ENCODE assay signal across 18 cellular contexts in genomic region chrX:129956145-129956544, GRCh38. TPM values are rescaled to one million over a fixed set of nuclear protein-coding genes. Genes with fewer than 3 reads are reported as not detected.
DNase-seq lines count a peak whose midpoint lies in the region; ATAC-seq and TF ChIP-seq lines count a peak whose summit lies in the region.
"Had no signal": no experiment of that assay in that cellular context is flagged by ENCODE, and none has a peak within 500 bp of the region (broad histone marks: within the 10 kb centered on the region; RNA-seq: fewer than 3 reads in every experiment).

No MANE protein-coding gene starts in this region.

- ATAC-seq in activated CD8-positive, alpha-beta T cell treated with anti-CD3 and anti-CD28 coated beads, Interleukin-2, amount 10 ng/mL, durations not matched to agents 7 days and 5 days: no peak
- ATAC-seq in activated CD8-positive, alpha-beta T cell treated with anti-CD3 and anti-CD28 coated beads for 36 hours: no peak
- no peak for ATAC-seq in GM23338
- ATAC-seq in right lobe of liver: no peak
- ATAC-seq: activated T-cell treated with anti-CD3 and anti-CD28 coated beads, Interleukin-2, amount 50 U/mL, for 4 hours; Right ventricle myocardium inferior had no signal

- no peaks in the 10 kb centered on the region for H3K79me2 ChIP-seq in GM23338 (replicated peaks; ENCODE audit: insufficient read depth)
- H3K79me2 ChIP-seq: parathyroid adenoma had no signal

- H3F3A ChIP-seq in GM23338 (replicated peaks; ENCODE audit: low read depth): no peaks in the 10 kb centered on the region

- H3K27ac Mint-ChIP-seq in activated CD8-positive, alpha-beta T cell treated with anti-CD3 and anti-CD28 coated beads, Interleukin-2, amount 10 ng/mL, durations not matched to agents 7 days and 5 days: no peak overlapping the region
- no peak overlapping the region for H3K27ac Mint-ChIP-seq in activated CD8-positive, alpha-beta T cell treated with anti-CD3 and anti-CD28 coated beads for 36 hours
- H3K27ac Mint-ChIP-seq in GM23338 (no peak overlapping the region), brain (no peak overlapping the region), nephron progenitor cell (no peak overlapping the region)

- no peak overlapping the region for H3K27ac ChIP-seq in GM23338 (ENCODE audit: low read depth)
- no peak overlapping the region for H3K27ac ChIP-seq in right lobe of liver
- H3K27ac ChIP-seq: parathyroid adenoma had no signal

- in situ Hi-C loops in G401 (cut with HindIII; ENCODE audit: low sequenced_read_pairs): no loop called here

- no peaks in the 10 kb centered on the region for H3K9me3 ChIP-seq in right lobe of liver

- peaks cover 92% of the 10 kb centered on the region for H3K27me3 ChIP-seq in GM23338 (ENCODE audit: insufficient read depth)
- no peaks in the 10 kb centered on the region for H3K27me3 ChIP-seq in right lobe of liver

- H3K9me2 ChIP-seq in GM23338 (ENCODE audit: insufficient read depth): no peaks in the 10 kb centered on the region

- no peak overlapping the region for H2AFZ ChIP-seq in GM23338
- H2AFZ ChIP-seq: parathyroid adenoma had no signal

- H3K36me3 ChIP-seq in GM23338 (ENCODE audit: insufficient read depth) (no peaks in the 10 kb centered on the region), right lobe of liver (no peaks in the 10 kb centered on the region)

- DNase-seq in activated CD8-positive, alpha-beta T cell treated with anti-CD3 and anti-CD28 coated beads, Interleukin-2, amount 10 ng/mL, durations not matched to agents 7 days and 5 days: no peak
- no peak for DNase-seq in activated CD8-positive, alpha-beta T cell treated with anti-CD3 and anti-CD28 coated beads for 36 hours
- DNase-seq in GM23338 (ENCODE audit: low spot score) (no peak), nephron progenitor cell (no peak), G401 (ENCODE audit: low spot score) (no peak), right lobe of liver (no peak), NCI-H226 (no peak)
- DNase-seq: activated CD4-positive, CD25-positive, alpha-beta regulatory T cell treated with anti-CD3 and anti-CD28 coated beads, Interleukin-2, amount 50 U/mL, for 72 hours; activated T-cell treated with anti-CD3 and anti-CD28 coated beads, Interleukin-2, amount 50 U/mL, for 4 hours; erythroblast; Karpas-422; midbrain; NCI-H1417; small intestine; stimulated activated naive CD4-positive, alpha-beta T cell had no signal

- H3K4me2 ChIP-seq in GM23338: peak overlapping the region; percentile 73

- no peak for TF ChIP-seq CTCF in activated CD8-positive, alpha-beta T cell treated with anti-CD3 and anti-CD28 coated beads for 36 hours (IDR thresholded peaks at IDR 0.05)
- TF ChIP-seq CTCF in GM23338 (conservative IDR thresholded peaks at IDR 0.05; ENCODE audit: low read depth in 2 of 2): no peak
- TF ChIP-seq CTCF in brain (conservative IDR thresholded peaks at IDR 0.05): no peak
- no peak for TF ChIP-seq CTCF in nephron progenitor cell (IDR thresholded peaks at IDR 0.05)
- no peak for TF ChIP-seq CTCF in right lobe of liver (IDR thresholded peaks at IDR 0.05)

- peaks cover 5% of the 10 kb centered on the region for H3K27me3 Mint-ChIP-seq in activated CD8-positive, alpha-beta T cell treated with anti-CD3 and anti-CD28 coated beads, Interleukin-2, amount 10 ng/mL, durations not matched to agents 7 days and 5 days (ENCODE audit: low read depth)
- no peaks in the 10 kb centered on the region for H3K27me3 Mint-ChIP-seq in activated CD8-positive, alpha-beta T cell treated with anti-CD3 and anti-CD28 coated beads for 36 hours
- H3K27me3 Mint-ChIP-seq in GM23338 (ENCODE audit: insufficient read depth, low read depth, poor library complexity): peaks cover 88% of the 10 kb centered on the region
- peaks cover 43% of the 10 kb centered on the region for H3K27me3 Mint-ChIP-seq in brain
- H3K27me3 Mint-ChIP-seq in nephron progenitor cell (ENCODE audit: low read depth, poor library complexity): peaks cover 13% of the 10 kb centered on the region

- POLR2A ChIA-PET in activated CD8-positive, alpha-beta T cell treated with anti-CD3 and anti-CD28 coated beads, Interleukin-2, amount 10 ng/mL, durations not matched to agents 7 days and 5 days (lab: Charles Lee): interaction anchor here (0.5 kb wide), 1 partner anchor 62 kb away, joined by 3 read pairs; no protein-coding TSS in a partner anchor
- POLR2A ChIA-PET in activated CD8-positive, alpha-beta T cell treated with anti-CD3 and anti-CD28 coated beads for 36 hours (lab: Charles Lee): no interaction called here

- no peaks in the 10 kb centered on the region for H3K9me3 Mint-ChIP-seq in activated CD8-positive, alpha-beta T cell treated with anti-CD3 and anti-CD28 coated beads, Interleukin-2, amount 10 ng/mL, durations not matched to agents 7 days and 5 days (ENCODE audit: insufficient read depth)
- no peaks in the 10 kb centered on the region for H3K9me3 Mint-ChIP-seq in activated CD8-positive, alpha-beta T cell treated with anti-CD3 and anti-CD28 coated beads for 36 hours
- H3K9me3 Mint-ChIP-seq in GM23338: no peaks in the 10 kb centered on the region
- peaks cover 0 to 19% (median 0%) of the 10 kb centered on the region in 5 experiments for H3K9me3 Mint-ChIP-seq in brain
- peaks cover 49% of the 10 kb centered on the region for H3K9me3 Mint-ChIP-seq in nephron progenitor cell
- H3K9me3 Mint-ChIP-seq: activated T-cell treated with anti-CD3 and anti-CD28 coated beads, Interleukin-2, amount 50 U/mL, for 4 hours had no signal

- CTCF ChIA-PET in activated CD8-positive, alpha-beta T cell treated with anti-CD3 and anti-CD28 coated beads, Interleukin-2, amount 10 ng/mL, durations not matched to agents 7 days and 5 days (lab: Charles Lee): interaction anchor here (1.0 kb wide), 1 partner anchor 24 kb away, joined by 4 read pairs; no protein-coding TSS in a partner anchor
- CTCF ChIA-PET in activated CD8-positive, alpha-beta T cell treated with anti-CD3 and anti-CD28 coated beads for 36 hours (lab: Charles Lee): interaction anchor here (1.7 kb wide), 1 partner anchor 104 kb away, joined by 5 read pairs; no protein-coding TSS in a partner anchor

- 68% methylated on average over 8 of the region's 10 CpGs for WGBS in right lobe of liver (ENCODE audit: insufficient coverage, low coverage, low lambda C conversion rate, missing lambda C conversion rate)

- no peak for TF ChIP-seq POLR2A in right lobe of liver (IDR thresholded peaks at IDR 0.05)

- H3K4me3 Mint-ChIP-seq in activated CD8-positive, alpha-beta T cell treated with anti-CD3 and anti-CD28 coated beads, Interleukin-2, amount 10 ng/mL, durations not matched to agents 7 days and 5 days: peak overlapping the region; percentile 2
- no peak overlapping the region for H3K4me3 Mint-ChIP-seq in activated CD8-positive, alpha-beta T cell treated with anti-CD3 and anti-CD28 coated beads for 36 hours
- H3K4me3 Mint-ChIP-seq in GM23338 (peak overlapping the region; percentile 72), brain (peak overlapping the region; percentile 37 to 68 (median 63)), nephron progenitor cell (peak overlapping the region; percentile 73)

- no peaks in the 10 kb centered on the region for H4K20me1 ChIP-seq in GM23338 (replicated peaks; ENCODE audit: insufficient read depth)

- intact Hi-C loops in activated CD8-positive, alpha-beta T cell treated with anti-CD3 and anti-CD28 coated beads for 36 hours (cut with micrococcal nuclease): no loop called here
- intact Hi-C loops in right lobe of liver (cut with DNase I): no loop called here

- H3K4me1 ChIP-seq in GM23338 (ENCODE audit: insufficient read depth) (peaks cover 16% of the 10 kb centered on the region), right lobe of liver (no peaks in the 10 kb centered on the region)

- peaks cover 30% of the 10 kb centered on the region for H3K4me1 Mint-ChIP-seq in activated CD8-positive, alpha-beta T cell treated with anti-CD3 and anti-CD28 coated beads, Interleukin-2, amount 10 ng/mL, durations not matched to agents 7 days and 5 days (ENCODE audit: low read depth)
- peaks cover 13% of the 10 kb centered on the region for H3K4me1 Mint-ChIP-seq in activated CD8-positive, alpha-beta T cell treated with anti-CD3 and anti-CD28 coated beads for 36 hours (ENCODE audit: low read depth)
- peaks cover 32% of the 10 kb centered on the region for H3K4me1 Mint-ChIP-seq in GM23338
- H3K4me1 Mint-ChIP-seq in brain: peaks cover 41% of the 10 kb centered on the region
- H3K4me1 Mint-ChIP-seq in nephron progenitor cell: peaks cover 73% of the 10 kb centered on the region

- H3K4me3 ChIP-seq in GM23338: peak overlapping the region; percentile 56
- H3K4me3 ChIP-seq in right lobe of liver: no peak overlapping the region

- H3K36me3 Mint-ChIP-seq in activated CD8-positive, alpha-beta T cell treated with anti-CD3 and anti-CD28 coated beads, Interleukin-2, amount 10 ng/mL, durations not matched to agents 7 days and 5 days (ENCODE audit: low read depth): peaks cover 2% of the 10 kb centered on the region
- H3K36me3 Mint-ChIP-seq in activated CD8-positive, alpha-beta T cell treated with anti-CD3 and anti-CD28 coated beads for 36 hours (ENCODE audit: low read depth): no peaks in the 10 kb centered on the region
- H3K36me3 Mint-ChIP-seq in GM23338 (ENCODE audit: low read depth) (no peaks in the 10 kb centered on the region), brain (no peaks in the 10 kb centered on the region), nephron progenitor cell (ENCODE audit: low read depth) (peaks cover 4% of the 10 kb centered on the region)

TF ChIP-seq in GM23338, 12 proteins besides CTCF, POLR2A, EP300 and RAD21:
- TF ChIP-seq EZH2phosphoT487 (IDR thresholded peaks at IDR 0.05; ENCODE audit: unreplicated experiment): no peak
TF ChIP-seq in GM23338: peak in this region for 0.

RNA-seq across cellular contexts. Expression of gene BCORL1, which starts 26.3 kb away (rescaled TPM):
- 10 to 100 TPM in 1 of 2 experiments, 1 to 10 TPM in 1; 9.7 to 10.9 TPM for total RNA-seq in activated CD8-positive, alpha-beta T cell treated with anti-CD3 and anti-CD28 coated beads, Interleukin-2, amount 10 ng/mL, durations not matched to agents 7 days and 5 days
- 1 to 10 TPM; 7.1 to 9.9 TPM for total RNA-seq in activated CD8-positive, alpha-beta T cell treated with anti-CD3 and anti-CD28 coated beads for 36 hours
- total RNA-seq in GM23338 (2014; rRNA removed; shearing (Covaris generic)): 2.2 and 2.6 TPM in 2 replicates
- polyA plus RNA-seq in GM23338 (2016; fragmentation: Nextera tagmentation; extraction: Ambion mirVana): 2.3 and 2.7 TPM in 2 replicates
- polyA plus RNA-seq in brain (ENCODE audit: insufficient read depth, low read depth, low replicate concordance): 16.9 TPM
- total RNA-seq in G401 (2014; rRNA removed; shearing (Covaris generic)): 1.4 and 3.4 TPM in 2 replicates
- 1 to 10 TPM; 2.7 to 9.0 (median 4.8) TPM for total RNA-seq in right lobe of liver

RNA-seq across cellular contexts. Expression of gene UTP14A, which starts 50.2 kb away (rescaled TPM):
- 10 to 100 TPM; 28.1 to 29.7 TPM for total RNA-seq in activated CD8-positive, alpha-beta T cell treated with anti-CD3 and anti-CD28 coated beads, Interleukin-2, amount 10 ng/mL, durations not matched to agents 7 days and 5 days
- 10 to 100 TPM; 33.1 to 34.0 TPM for total RNA-seq in activated CD8-positive, alpha-beta T cell treated with anti-CD3 and anti-CD28 coated beads for 36 hours
- 17.8 and 18.5 TPM in 2 replicates for total RNA-seq in GM23338 (2014; rRNA removed; shearing (Covaris generic))
- 14.2 and 14.6 TPM in 2 replicates for polyA plus RNA-seq in GM23338 (2016; fragmentation: Nextera tagmentation; extraction: Ambion mirVana)
- 13.6 TPM for polyA plus RNA-seq in brain (ENCODE audit: insufficient read depth, low read depth, low replicate concordance)
- total RNA-seq in G401 (2014; rRNA removed; shearing (Covaris generic)): 9.6 and 12.1 TPM in 2 replicates
- 10 to 100 TPM in 1 of 6 experiments, 1 to 10 TPM in 5; 4.2 to 10.6 (median 6.6) TPM for total RNA-seq in right lobe of liver
